Comparison of ENCODE assay signal across 8 cellular contexts in the genomic region with DNA sequence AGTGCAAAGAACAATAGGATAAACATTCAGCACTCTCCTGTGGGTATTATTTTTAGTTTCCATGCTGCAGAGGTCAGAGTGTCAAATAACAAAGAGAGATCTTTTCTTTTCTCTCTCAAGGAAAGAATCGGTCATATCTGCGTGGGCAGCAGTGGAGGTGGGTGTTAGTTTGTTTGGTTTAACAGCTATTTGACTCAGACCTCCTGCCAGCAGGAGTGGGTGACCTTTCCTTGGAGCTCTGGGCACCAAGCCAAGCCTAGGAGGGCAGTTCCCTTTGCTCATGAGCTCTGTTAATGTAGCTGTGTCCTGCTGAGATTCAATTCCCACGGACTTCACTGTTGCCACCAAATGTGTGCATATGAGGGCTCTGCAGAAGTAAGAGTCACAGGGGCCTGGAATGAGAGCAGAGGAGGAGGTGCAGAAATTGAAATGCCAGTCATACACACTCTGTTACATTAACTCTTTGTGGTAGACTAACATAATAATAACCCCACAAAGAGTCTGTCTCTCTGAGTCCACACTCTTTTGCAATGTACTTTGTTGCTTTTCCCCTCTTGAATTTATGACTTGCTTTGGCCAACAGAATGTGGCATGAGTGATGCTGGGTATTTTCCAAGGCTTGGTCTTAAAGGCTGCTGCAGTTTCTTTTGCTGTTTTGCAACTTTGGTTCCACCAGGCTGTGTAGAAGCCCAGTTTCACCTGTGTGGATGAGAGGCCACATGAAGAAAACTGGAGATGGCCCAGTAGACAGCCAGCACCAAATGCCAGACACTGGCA.
DNase-seq lines count a peak whose midpoint lies in the region; ATAC-seq and TF ChIP-seq lines count a peak whose summit lies in the region.

No MANE protein-coding gene starts in this region.

- H3K4me3 Mint-ChIP-seq in type B pancreatic cell (peak overlapping the region; percentile 37), mesothelial cell of epicardium (no peak overlapping the region)

- TF ChIP-seq CTCF in mucosa of descending colon (IDR thresholded peaks at IDR 0.05) (no peak), type B pancreatic cell (conservative IDR thresholded peaks at IDR 0.05) (no peak), mesothelial cell of epicardium (IDR thresholded peaks at IDR 0.05; ENCODE audit: unreplicated experiment) (no peak)

- in situ Hi-C loops in G401 (cut with HindIII; ENCODE audit: low sequenced_read_pairs): no loop called here

- no peak overlapping the region for H3K4me3 ChIP-seq in mucosa of descending colon

- ATAC-seq in mucosa of descending colon (peak; percentile 65), GM21360 (IDR thresholded peaks at IDR 0.05; ENCODE audit: unreplicated experiment) (no peak)

- H3K27me3 Mint-ChIP-seq in type B pancreatic cell (no peaks in the 10 kb centered on the region), mesothelial cell of epicardium (ENCODE audit: low read depth) (no peaks in the 10 kb centered on the region)

- H3K9me3 Mint-ChIP-seq in type B pancreatic cell: no peaks in the 10 kb centered on the region
- peaks cover 5% of the 10 kb centered on the region for H3K9me3 Mint-ChIP-seq in mesothelial cell of epicardium

- H3K36me3 Mint-ChIP-seq in type B pancreatic cell: peaks cover 54% of the 10 kb centered on the region
- H3K36me3 Mint-ChIP-seq in mesothelial cell of epicardium: peaks cover 62% of the 10 kb centered on the region

- H3K4me1 Mint-ChIP-seq in type B pancreatic cell (ENCODE audit: unreplicated experiment): peaks cover 26% of the 10 kb centered on the region
- H3K4me1 Mint-ChIP-seq in mesothelial cell of epicardium: peaks cover 16% of the 10 kb centered on the region

- H3K36me3 ChIP-seq in mucosa of descending colon (ENCODE audit: low read depth): no peaks in the 10 kb centered on the region

- H3K4me1 ChIP-seq in mucosa of descending colon (ENCODE audit: low read depth): no peaks in the 10 kb centered on the region

- intact Hi-C loops in mucosa of descending colon (cut with DNase I, micrococcal nuclease): no loop called here

- H3K27ac Mint-ChIP-seq in type B pancreatic cell: peak overlapping the region; percentile 40
- H3K27ac Mint-ChIP-seq in mesothelial cell of epicardium: no peak overlapping the region

- peak; percentile 37 for DNase-seq in G401 (ENCODE audit: low spot score)
- DNase-seq in NCI-H2196 treated with DMSO at 0.1 percent for 48 hours (lab: John Stamatoyannopoulos, UW; ENCODE audit: unreplicated experiment): peak; percentile 64
- DNase-seq in amniotic stem cell (lab: John Stamatoyannopoulos, UW): peak; percentile 1
- peak in 2 of 3 donors; percentile 62 for DNase-seq in mucosa of descending colon
- no peak for DNase-seq in type B pancreatic cell (ENCODE audit: extremely low spot score, unreplicated experiment)
- DNase-seq in mesothelial cell of epicardium (ENCODE audit: low spot score in 2 of 2, unreplicated experiment in 2 of 2): no peak
- no peak for DNase-seq in pons (ENCODE audit: low spot score)

- no peaks in the 10 kb centered on the region for H3K9me3 ChIP-seq in mucosa of descending colon

Comparison
In these comparisons a context has a peak if more than half of its experiments do, and no peak if none do; other contexts are left out.
1. DNase-seq: peak in G401 (single experiment), NCI-H2196 treated with DMSO at 0.1 percent for 48 hours (single experiment), amniotic stem cell (single experiment) and mucosa of descending colon (2 of 3); none in type B pancreatic cell (single experiment), mesothelial cell of epicardium (0 of 2) and pons (single experiment).